Comparison of ENCODE assay signal across 24 cellular contexts in the genomic region with DNA sequence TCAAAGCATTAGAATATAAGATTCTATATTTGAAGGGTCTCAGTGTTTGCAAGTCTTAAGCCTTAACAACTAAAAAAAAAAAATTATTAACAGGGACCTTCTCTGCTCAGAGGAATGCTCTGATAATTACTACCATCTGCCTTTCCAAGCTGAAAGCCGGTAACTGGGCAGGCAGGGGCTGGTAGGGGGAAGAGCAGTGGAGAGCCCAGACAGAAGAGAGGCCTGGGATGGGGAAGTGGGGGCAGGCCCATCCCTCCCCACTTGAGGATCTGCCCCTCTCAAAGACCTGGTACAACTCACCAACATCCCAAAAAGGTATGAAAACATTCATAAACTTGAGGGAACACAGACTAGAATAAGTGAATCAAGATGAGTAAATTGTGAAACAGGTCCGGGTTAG.
"Had no signal": no experiment of that assay in that cellular context is flagged by ENCODE, and none has a peak within 500 bp of the region (broad histone marks: within the 10 kb centered on the region; RNA-seq: fewer than 3 reads in every experiment).

No MANE protein-coding gene starts in this region.

- H3K36me3 Mint-ChIP-seq: memory B cell; naive B cell; natural killer cell treated with Interleukin-12 subunit alpha and Interleukin-12 subunit beta and Interleukin-15 and Interleukin-18, amount 100 ng/mL, for 72 hours; neural progenitor cell; stimulated activated memory B cell treated with anti-CD40 and anti-IgM and Interleukin-4, amounts not matched to agents 10 μg/mL and 1 μg/mL and 100 μg/mL, for 72 hours; type B pancreatic cell had no signal

- H3K4me3 ChIP-seq: esophagus squamous epithelium, heart right ventricle, lung, mucosa of descending colon, neural progenitor cell, right atrium auricular region, sigmoid colon, testis, tibial artery had no signal

- H3K4me1 ChIP-seq: heart right ventricle, parathyroid adenoma, right atrium auricular region, sigmoid colon, testis had no signal

- H3K9me3 ChIP-seq: esophagus squamous epithelium, heart right ventricle, mucosa of descending colon, right atrium auricular region, sigmoid colon, testis, tibial artery had no signal

- H3K4me3 Mint-ChIP-seq: dendritic cell treated with granulocyte-macrophage colony-stimulating factor and Interleukin-4, amounts not matched to agents 40 ng/mL and 50 ng/mL, for 4 days; memory B cell; naive B cell; natural killer cell treated with Interleukin-12 subunit alpha and Interleukin-12 subunit beta and Interleukin-15 and Interleukin-18, amount 100 ng/mL, for 72 hours; neural progenitor cell; stimulated activated memory B cell treated with anti-CD40 and anti-IgM and Interleukin-4, amounts not matched to agents 10 μg/mL and 1 μg/mL and 100 μg/mL, for 72 hours; type B pancreatic cell had no signal

- H3K9ac ChIP-seq: neural progenitor cell, parathyroid adenoma had no signal

- H3K27ac ChIP-seq: heart right ventricle, neural progenitor cell, parathyroid adenoma, right atrium auricular region, sigmoid colon, testis, tibial artery had no signal

- H3K9me3 Mint-ChIP-seq: dendritic cell treated with granulocyte-macrophage colony-stimulating factor and Interleukin-4, amounts not matched to agents 40 ng/mL and 50 ng/mL, for 4 days; natural killer cell treated with Interleukin-12 subunit alpha and Interleukin-12 subunit beta and Interleukin-15 and Interleukin-18, amount 100 ng/mL, for 72 hours; stimulated activated memory B cell treated with anti-CD40 and anti-IgM and Interleukin-4, amounts not matched to agents 10 μg/mL and 1 μg/mL and 100 μg/mL, for 72 hours; type B pancreatic cell had no signal

- H3K27ac Mint-ChIP-seq: dendritic cell treated with granulocyte-macrophage colony-stimulating factor and Interleukin-4, amounts not matched to agents 40 ng/mL and 50 ng/mL, for 4 days; memory B cell; naive B cell; natural killer cell treated with Interleukin-12 subunit alpha and Interleukin-12 subunit beta and Interleukin-15 and Interleukin-18, amount 100 ng/mL, for 72 hours; neural progenitor cell; progenitor cell of endocrine pancreas; stimulated activated memory B cell treated with anti-CD40 and anti-IgM and Interleukin-4, amounts not matched to agents 10 μg/mL and 1 μg/mL and 100 μg/mL, for 72 hours had no signal

- H3K27me3 Mint-ChIP-seq: dendritic cell treated with granulocyte-macrophage colony-stimulating factor and Interleukin-4, amounts not matched to agents 40 ng/mL and 50 ng/mL, for 4 days had no signal

- H3K4me1 Mint-ChIP-seq: memory B cell; naive B cell; stimulated activated memory B cell treated with anti-CD40 and anti-IgM and Interleukin-4, amounts not matched to agents 10 μg/mL and 1 μg/mL and 100 μg/mL, for 72 hours had no signal

- H3K36me3 ChIP-seq: esophagus squamous epithelium, heart right ventricle, neural progenitor cell, right atrium auricular region, sigmoid colon, tibial artery had no signal

- H3K27me3 ChIP-seq: esophagus squamous epithelium, heart right ventricle, neural progenitor cell, right atrium auricular region, sigmoid colon, testis, tibial artery had no signal

- DNase-seq: effector CD8-positive, alpha-beta T cell; esophagus squamous epithelium; foreskin melanocyte; glutamatergic neuron; heart right ventricle; mucosa of descending colon; naive B cell; sigmoid colon; stimulated activated CD4-positive, alpha-beta T cell treated with anti-CD3 and anti-CD28 coated beads, Interleukin-2, amount 100 ng/mL, for 24 hours; stimulated activated CD4-positive, alpha-beta T cell treated with anti-CD3 and anti-CD28 coated beads, Interleukin-4, amount 100 ng/mL, for 4 hours; stimulated activated naive CD8-positive, alpha-beta T cell treated with anti-CD3 and anti-CD28 coated beads, Interleukin-15, Interleukin-2, amounts not matched to agents 100 U/mL and 50 U/mL, for 24 hours; substantia nigra; testis; tibial artery had no signal

- ATAC-seq: heart right ventricle; mucosa of descending colon; natural killer cell treated with Interleukin-12 subunit alpha and Interleukin-12 subunit beta and Interleukin-15 and Interleukin-18, amount 100 ng/mL, for 72 hours; stimulated activated memory B cell treated with anti-CD40 and anti-IgM and Interleukin-4, amounts not matched to agents 10 μg/mL and 1 μg/mL and 100 μg/mL, for 72 hours; stimulated activated naive CD8-positive, alpha-beta T cell treated with anti-CD3 and anti-CD28 coated beads, Interleukin-15, Interleukin-2, amounts not matched to agents 100 U/mL and 50 U/mL, for 24 hours had no signal
